In the genomic region with DNA sequence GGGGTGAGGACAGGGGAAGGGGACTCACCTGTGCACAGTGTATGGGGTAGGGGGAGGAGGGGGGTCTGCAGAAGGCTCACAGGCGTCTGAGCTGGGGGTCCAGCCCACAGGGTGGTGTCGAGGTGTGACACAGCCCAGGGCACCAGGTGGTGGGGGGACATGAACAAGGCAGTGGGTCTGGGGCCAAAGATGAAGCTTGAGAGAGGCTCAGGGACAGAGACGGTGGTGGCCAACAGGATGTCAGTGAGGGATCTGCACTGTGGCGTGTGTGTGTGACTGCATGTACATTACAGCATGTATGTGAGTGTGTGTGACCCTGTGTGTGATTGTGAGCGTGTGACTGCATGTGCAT, we compare ENCODE assay signal across 10 cellular contexts. TPM values are rescaled to one million over a fixed set of nuclear protein-coding genes. Genes with fewer than 3 reads are reported as not detected.
DNase-seq lines count a peak whose midpoint lies in the region; ATAC-seq and TF ChIP-seq lines count a peak whose summit lies in the region.
"Had no signal": no experiment of that assay in that cellular context is flagged by ENCODE, and none has a peak within 500 bp of the region (broad histone marks: within the 10 kb centered on the region; RNA-seq: fewer than 3 reads in every experiment).

No MANE protein-coding gene starts in this region.

- no peaks in the 10 kb centered on the region for H3K4me1 ChIP-seq in Karpas-422 (ENCODE audit: low read length)

- CTCF ChIA-PET in Calu3 (lab: Charles Lee) = no interaction called here

- H3K4me2 ChIP-seq in Karpas-422 (ENCODE audit: low read depth, low read length, poor library complexity, severe bottlenecking) = no peak overlapping the region

- peak overlapping the region; percentile 77 for H3K4me3 Mint-ChIP-seq in T-helper 1 cell treated with Interleukin-12 subunit alpha and Interleukin-12 subunit beta and Interleukin-4 antibody, amounts not matched to agents 30 μg/mL and 1 μg/mL, for 36 hours
- peak overlapping the region; percentile 77 for H3K4me3 Mint-ChIP-seq in activated naive CD8-positive, alpha-beta T cell treated with anti-CD3 and anti-CD28 coated beads, Interleukin-2, amount 50 U/mL, for 24 hours
- H3K4me3 Mint-ChIP-seq in immature natural killer cell (peak overlapping the region; percentile 91 to 99 (median 98)), Calu3 (ENCODE audit: low read depth, unreplicated experiment) (no peak overlapping the region)
- H3K4me3 Mint-ChIP-seq in stimulated activated naive CD8-positive, alpha-beta T cell treated with anti-CD3 and anti-CD28 coated beads, Interleukin-15, amount 100 ng/mL, for 72 hours = peak overlapping the region; percentile 86 to 89

- intact Hi-C loops in Calu3 (cut with micrococcal nuclease; ENCODE audit: unreplicated experiment) = no loop called here

- H2AFZ ChIP-seq in Karpas-422 (ENCODE audit: low read length) = no peak overlapping the region

- no peak overlapping the region for H3K27ac Mint-ChIP-seq in T-helper 1 cell treated with Interleukin-12 subunit alpha and Interleukin-12 subunit beta and Interleukin-4 antibody, amounts not matched to agents 30 μg/mL and 1 μg/mL, for 36 hours
- peak overlapping the region; percentile 78 for H3K27ac Mint-ChIP-seq in activated naive CD8-positive, alpha-beta T cell treated with anti-CD3 and anti-CD28 coated beads, Interleukin-2, amount 50 U/mL, for 24 hours
- H3K27ac Mint-ChIP-seq in immature natural killer cell (peak overlapping the region; percentile 78 to 97 (median 93)), Calu3 (ENCODE audit: unreplicated experiment) (no peak overlapping the region)
- peak overlapping the region; percentile 17 to 67 for H3K27ac Mint-ChIP-seq in stimulated activated naive CD8-positive, alpha-beta T cell treated with anti-CD3 and anti-CD28 coated beads, Interleukin-15, amount 100 ng/mL, for 72 hours

- H3K9me2 ChIP-seq in Karpas-422 (replicated peaks; ENCODE audit: insufficient read depth, low read length) = no peaks in the 10 kb centered on the region

- H3K27ac ChIP-seq in Karpas-422 (ENCODE audit: low read length) = no peak overlapping the region

- H3K4me1 Mint-ChIP-seq in T-helper 1 cell treated with Interleukin-12 subunit alpha and Interleukin-12 subunit beta and Interleukin-4 antibody, amounts not matched to agents 30 μg/mL and 1 μg/mL, for 36 hours (ENCODE audit: low read depth) = peaks cover 10% of the 10 kb centered on the region
- peaks cover 29% of the 10 kb centered on the region for H3K4me1 Mint-ChIP-seq in activated naive CD8-positive, alpha-beta T cell treated with anti-CD3 and anti-CD28 coated beads, Interleukin-2, amount 50 U/mL, for 24 hours
- peaks cover 56 to 61% of the 10 kb centered on the region in 2 donors for H3K4me1 Mint-ChIP-seq in immature natural killer cell
- H3K4me1 Mint-ChIP-seq in stimulated activated naive CD8-positive, alpha-beta T cell treated with anti-CD3 and anti-CD28 coated beads, Interleukin-15, amount 100 ng/mL, for 72 hours = peaks cover 49% of the 10 kb centered on the region
- H3K4me1 Mint-ChIP-seq in Calu3 (ENCODE audit: low read depth, unreplicated experiment) = peaks cover 11% of the 10 kb centered on the region

- H3K9me3 Mint-ChIP-seq in T-helper 1 cell treated with Interleukin-12 subunit alpha and Interleukin-12 subunit beta and Interleukin-4 antibody, amounts not matched to agents 30 μg/mL and 1 μg/mL, for 36 hours = no peaks in the 10 kb centered on the region
- H3K9me3 Mint-ChIP-seq in activated naive CD8-positive, alpha-beta T cell treated with anti-CD3 and anti-CD28 coated beads, Interleukin-2, amount 50 U/mL, for 24 hours = no peaks in the 10 kb centered on the region
- H3K9me3 Mint-ChIP-seq in immature natural killer cell (peaks cover 0 to 2% (median 0%) of the 10 kb centered on the region in 6 donors), Calu3 (ENCODE audit: low read depth, unreplicated experiment) (no peaks in the 10 kb centered on the region)
- H3K9me3 Mint-ChIP-seq in stimulated activated naive CD8-positive, alpha-beta T cell treated with anti-CD3 and anti-CD28 coated beads, Interleukin-15, amount 100 ng/mL, for 72 hours = peaks cover 0 to 9% of the 10 kb centered on the region in 2 donors

- no peaks in the 10 kb centered on the region for H3K36me3 ChIP-seq in Karpas-422 (ENCODE audit: insufficient read depth, low read length)

- H4K20me1 ChIP-seq in Karpas-422 (ENCODE audit: insufficient read depth, low read depth, low read length) = no peaks in the 10 kb centered on the region

- H3K27me3 ChIP-seq in Karpas-422 (ENCODE audit: low read length) = no peaks in the 10 kb centered on the region

- peaks cover 9% of the 10 kb centered on the region for H3K36me3 Mint-ChIP-seq in T-helper 1 cell treated with Interleukin-12 subunit alpha and Interleukin-12 subunit beta and Interleukin-4 antibody, amounts not matched to agents 30 μg/mL and 1 μg/mL, for 36 hours (ENCODE audit: low read depth)
- peaks cover 6% of the 10 kb centered on the region for H3K36me3 Mint-ChIP-seq in activated naive CD8-positive, alpha-beta T cell treated with anti-CD3 and anti-CD28 coated beads, Interleukin-2, amount 50 U/mL, for 24 hours (ENCODE audit: low read depth)
- peaks cover 0 to 27% (median 15%) of the 10 kb centered on the region in 3 donors for H3K36me3 Mint-ChIP-seq in immature natural killer cell
- peaks cover 5% of the 10 kb centered on the region for H3K36me3 Mint-ChIP-seq in Calu3 (ENCODE audit: insufficient read depth, unreplicated experiment)

- H3K9ac ChIP-seq in Karpas-422 (ENCODE audit: low read length) = no peak overlapping the region

- no peaks in the 10 kb centered on the region for H3K79me2 ChIP-seq in Karpas-422 (ENCODE audit: low read length)

- no peak for ATAC-seq in activated naive CD8-positive, alpha-beta T cell treated with anti-CD3 and anti-CD28 coated beads, Interleukin-2, amount 50 U/mL, for 24 hours
- ATAC-seq in stimulated activated naive CD8-positive, alpha-beta T cell treated with anti-CD3 and anti-CD28 coated beads, Interleukin-15, amount 100 ng/mL, for 72 hours = peak; percentile 24

- DNase-seq in T-helper 1 cell (no peak), immature natural killer cell (no peak), NCI-H128 (lab: John Stamatoyannopoulos, UW; ENCODE audit: unreplicated experiment) (no peak), Calu3 (no peak), Karpas-422 (no peak)
- no peak for DNase-seq in activated naive CD8-positive, alpha-beta T cell treated with anti-CD3 and anti-CD28 coated beads, Interleukin-2, amount 50 U/mL, for 24 hours
- no peak for DNase-seq in stimulated activated naive CD8-positive, alpha-beta T cell treated with anti-CD3 and anti-CD28 coated beads, Interleukin-15, amount 100 ng/mL, for 72 hours
- DNase-seq: NCI-H2107; stimulated activated CD4-positive, alpha-beta T cell treated with anti-CD3 and anti-CD28 coated beads, Interleukin-12 subunit alpha, Interleukin-12 subunit beta, amount 100 ng/mL, for 4 hours had no signal

- no peak overlapping the region for H3K4me3 ChIP-seq in Karpas-422 (ENCODE audit: low read length)

- H3K27me3 Mint-ChIP-seq in T-helper 1 cell treated with Interleukin-12 subunit alpha and Interleukin-12 subunit beta and Interleukin-4 antibody, amounts not matched to agents 30 μg/mL and 1 μg/mL, for 36 hours (ENCODE audit: low read depth) = peaks cover 13% of the 10 kb centered on the region
- peaks cover 9% of the 10 kb centered on the region for H3K27me3 Mint-ChIP-seq in activated naive CD8-positive, alpha-beta T cell treated with anti-CD3 and anti-CD28 coated beads, Interleukin-2, amount 50 U/mL, for 24 hours
- H3K27me3 Mint-ChIP-seq in immature natural killer cell (ENCODE audit: low read depth in 3 of 3) = peaks cover 17 to 27% (median 22%) of the 10 kb centered on the region in 3 donors
- no peaks in the 10 kb centered on the region for H3K27me3 Mint-ChIP-seq in stimulated activated naive CD8-positive, alpha-beta T cell treated with anti-CD3 and anti-CD28 coated beads, Interleukin-15, amount 100 ng/mL, for 72 hours
- H3K27me3 Mint-ChIP-seq in Calu3 (ENCODE audit: unreplicated experiment) = peaks cover 46% of the 10 kb centered on the region

- no peaks in the 10 kb centered on the region for H3K9me3 ChIP-seq in Karpas-422 (ENCODE audit: low read length)

- no peak for TF ChIP-seq CTCF in Calu3 (IDR thresholded peaks at IDR 0.05; ENCODE audit: unreplicated experiment)

- no TSS peak for BruUV-seq in Calu3 (replicated peaks; lab: Mats Ljungman, UMichigan)

RNA-seq across cellular contexts. Expression of a gene that starts 1.7 kb away (rescaled TPM):
- polyA plus RNA-seq in immature natural killer cell = 1 to 10 TPM; 1.4 to 7.4 (median 2.3) TPM
- total RNA-seq in Calu3 (2022) = 0.76 TPM in 1 of 2 replicates, not detected in the other
- total RNA-seq in Karpas-422 (2014; rRNA removed; shearing (Covaris generic); ENCODE audit: low replicate concordance) = not detected in 2 replicates

RNA-seq across cellular contexts. Expression of a gene that starts 21.6 kb away (rescaled TPM):
- not detected for polyA plus RNA-seq in immature natural killer cell
- total RNA-seq in Calu3 (2022) = not detected in 2 replicates
- not detected in 2 replicates for total RNA-seq in Karpas-422 (2014; rRNA removed; shearing (Covaris generic); ENCODE audit: low replicate concordance)

RNA-seq across cellular contexts. Expression of a gene that starts 31.6 kb away (rescaled TPM):
- 100 to 1,000 TPM; 104 to 340 (median 110) TPM for polyA plus RNA-seq in immature natural killer cell
- 1.3 TPM in 1 of 2 replicates, not detected in the other for total RNA-seq in Calu3 (2022)
- not detected in 2 replicates for total RNA-seq in Karpas-422 (2014; rRNA removed; shearing (Covaris generic); ENCODE audit: low replicate concordance)

Comparison
In these comparisons a context has a peak if more than half of its experiments do, and no peak if none do; other contexts are left out.
1. H3K27ac Mint-ChIP-seq: peak in activated naive CD8-positive, alpha-beta T cell treated with anti-CD3 and anti-CD28 coated beads, Interleukin-2, amount 50 U/mL, for 24 hours (single experiment), immature natural killer cell (6 of 6) and stimulated activated naive CD8-positive, alpha-beta T cell treated with anti-CD3 and anti-CD28 coated beads, Interleukin-15, amount 100 ng/mL, for 72 hours (2 of 2); none in T-helper 1 cell treated with Interleukin-12 subunit alpha and Interleukin-12 subunit beta and Interleukin-4 antibody, amounts not matched to agents 30 μg/mL and 1 μg/mL, for 36 hours (single experiment) and Calu3 (single experiment).